Comparison of ENCODE assay signal across 8 cellular contexts in genomic region chr15:38440353-38441129, GRCh38. TPM values are rescaled to one million over a fixed set of nuclear protein-coding genes. Genes with fewer than 3 reads are reported as not detected.
DNase-seq lines count a peak whose midpoint lies in the region; ATAC-seq, FAIRE-seq and TF ChIP-seq lines count a peak whose summit lies in the region.

No MANE protein-coding gene starts in this region.

- H3K9ac ChIP-seq in neuronal stem cell (ENCODE audit: low read depth, low read length, poor library complexity): no peak overlapping the region

- no peak overlapping the region for H3K18ac ChIP-seq in neuronal stem cell (ENCODE audit: low read length)

- H3K4me1 ChIP-seq in neuronal stem cell (ENCODE audit: control insufficient read depth in 2 of 2, insufficient read depth in 1 of 2, low read depth in 1 of 2, low read length in 2 of 2): no peaks in the 10 kb centered on the region

- no peak overlapping the region for H4K91ac ChIP-seq in neuronal stem cell (ENCODE audit: low read depth, low read length, poor library complexity)

- no peaks in the 10 kb centered on the region for H3K9me3 ChIP-seq in neuronal stem cell (replicated peaks in 1 of 2; ENCODE audit: control insufficient read depth in 2 of 2, insufficient read depth in 1 of 2, low read depth in 1 of 2, low read length in 2 of 2)

- H3K4ac ChIP-seq in neuronal stem cell (ENCODE audit: low read length): no peak overlapping the region

- peak overlapping the region; percentile 69 for H2AFZ ChIP-seq in neuronal stem cell (ENCODE audit: low read length)

- peaks cover 0 to 3% (median 0%) of the 10 kb centered on the region in 3 experiments for H3K27me3 ChIP-seq in neuronal stem cell (ENCODE audit: control insufficient read depth in 3 of 3, insufficient read depth in 3 of 3, low read depth in 1 of 3, low read length in 3 of 3)

- no peak overlapping the region for H2AK5ac ChIP-seq in neuronal stem cell (ENCODE audit: low read depth, low read length)

- H2BK5ac ChIP-seq in neuronal stem cell (ENCODE audit: low read length): no peak overlapping the region

- no peak overlapping the region for H4K8ac ChIP-seq in neuronal stem cell (ENCODE audit: low read depth, low read length)

- H3K23ac ChIP-seq in neuronal stem cell (ENCODE audit: low read depth, low read length, poor library complexity): no peak overlapping the region

- no peak overlapping the region for H2BK15ac ChIP-seq in neuronal stem cell (ENCODE audit: low read length)

- no peak for ATAC-seq in GM19467 (IDR thresholded peaks at IDR 0.05; ENCODE audit: unreplicated experiment)

- FAIRE-seq in D721Med (lab: Jason Lieb, UNC): peak; percentile 44

- H3K4me3 ChIP-seq in fibroblast of pulmonary artery (replicated peaks; ENCODE audit: low read depth, low read length): no peak overlapping the region
- H3K4me3 ChIP-seq in neuronal stem cell (ENCODE audit: low read length in 2 of 2): no peak overlapping the region

- no peaks in the 10 kb centered on the region for H3K36me3 ChIP-seq in neuronal stem cell (replicated peaks in 1 of 2; ENCODE audit: control insufficient read depth in 2 of 2, insufficient read depth in 2 of 2, low read length in 2 of 2)

- no peak overlapping the region for H3K27ac ChIP-seq in neuronal stem cell (replicated peaks; ENCODE audit: low read length)

- TF ChIP-seq CTCF in D721Med (IDR thresholded peaks at IDR 0.05; ENCODE audit: insufficient read depth, missing control alignments) (peak; percentile 96), GM20000 (IDR thresholded peaks at IDR 0.05; ENCODE audit: extremely low read depth, missing control alignments) (peak; percentile 74), fibroblast of pulmonary artery (IDR thresholded peaks at IDR 0.05; ENCODE audit: low read length, missing control alignments) (peak; percentile 98)

- H2BK12ac ChIP-seq in neuronal stem cell (ENCODE audit: low read length): no peak overlapping the region

- H2BK120ac ChIP-seq in neuronal stem cell (ENCODE audit: low read depth, low read length): no peak overlapping the region

- DNase-seq in D721Med (ENCODE audit: insufficient read length, low spot score): no peak
- peak; percentile 56 for DNase-seq in GM20000 (ENCODE audit: low spot score)
- peak; percentile 43 for DNase-seq in HPDE6-E6E7 (ENCODE audit: extremely low spot score)
- peak; percentile 44 for DNase-seq in NOMO-1 treated with dmso at 0.1 percent for 144 hours (lab: John Stamatoyannopoulos, UW; ENCODE audit: unreplicated experiment)
- DNase-seq in activated T-cell treated with anti-CD3 and anti-CD28 coated beads for 1 hour (ENCODE audit: low read depth): peak; percentile 36
- peak; percentile 78 for DNase-seq in fibroblast of pulmonary artery (ENCODE audit: low read depth)
- DNase-seq in neuronal stem cell (ENCODE audit: low spot score): peak; percentile 69

- WGBS in neuronal stem cell (ENCODE audit: extremely low coverage in 2 of 2, insufficient read length in 2 of 2, insufficient replicate concordance in 1 of 2), 2 donors: no CpG with 5 or more reads among the region's 9 CpGs

- H3K4me2 ChIP-seq in neuronal stem cell (ENCODE audit: insufficient read depth, low read length, poor library complexity, severe bottlenecking): no peak overlapping the region

- H3K79me1 ChIP-seq in neuronal stem cell (ENCODE audit: low read depth, low read length): no peaks in the 10 kb centered on the region

- no peak overlapping the region for H3K14ac ChIP-seq in neuronal stem cell (ENCODE audit: low read length)

RNA-seq across cellular contexts. Expression of gene FAM98B, which starts 13.4 kb away (rescaled TPM):
- polyA plus RNA-seq in neuronal stem cell (2013, experiment 1 of 2): 60.9 TPM
- polyA plus RNA-seq in neuronal stem cell (2013, experiment 2 of 2): 58.8 TPM
